ENCODE assay signal across 17 cellular contexts in the genomic region with DNA sequence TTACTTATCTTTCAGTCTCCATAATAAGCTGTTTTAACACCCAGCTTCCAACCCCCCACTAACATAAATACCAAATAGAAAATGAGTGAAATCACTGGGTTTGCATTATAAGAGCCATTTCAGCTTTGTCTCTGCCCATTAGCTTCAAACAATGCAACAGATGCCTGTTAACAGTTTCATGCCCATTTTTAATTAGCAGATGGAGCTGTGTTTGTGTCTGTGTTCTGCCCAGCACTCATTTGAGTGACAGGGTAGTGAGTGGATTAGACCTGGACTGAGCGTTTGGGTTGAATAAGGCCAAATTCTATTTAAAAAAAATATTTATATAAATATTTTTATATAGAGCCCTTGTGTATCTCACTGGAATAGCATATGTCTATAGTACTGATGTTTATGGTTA. TPM values are rescaled to one million over a fixed set of nuclear protein-coding genes. Genes with fewer than 3 reads are reported as not detected.
DNase-seq lines count a peak whose midpoint lies in the region; ATAC-seq and TF ChIP-seq lines count a peak whose summit lies in the region.
"Had no signal": no experiment of that assay in that cellular context is flagged by ENCODE, and none has a peak within 500 bp of the region (broad histone marks: within the 10 kb centered on the region; RNA-seq: fewer than 3 reads in every experiment).

No MANE protein-coding gene starts in this region.

- no peak overlapping the region for H2BK20ac ChIP-seq in IMR-90 (ENCODE audit: low read depth, low read length)

- no peak overlapping the region for H2BK15ac ChIP-seq in IMR-90 (ENCODE audit: low read depth, low read length)

- peak overlapping the region; percentile 28; the same call in 1 of the 2 replicates for H2AK5ac ChIP-seq in IMR-90 (ENCODE audit: low read depth, low read length)

- peaks cover 21% of the 10 kb centered on the region for H3K4me1 ChIP-seq in IMR-90 (ENCODE audit: control insufficient read depth, insufficient read depth, low read length)
- peaks cover 32% of the 10 kb centered on the region for H3K4me1 ChIP-seq in neural progenitor cell

- peaks cover 41 to 85% of the 10 kb centered on the region in 2 experiments for H3K79me1 ChIP-seq in IMR-90 (ENCODE audit: low read depth in 1 of 2, low read length in 2 of 2)

- H3K4me3 ChIP-seq in IMR-90 (ENCODE audit: insufficient read depth, low read depth, low read length) (no peak overlapping the region), neural progenitor cell (no peak overlapping the region)
- H3K4me3 ChIP-seq: A549, lung had no signal

- no peak overlapping the region for H3K9ac ChIP-seq in IMR-90 (ENCODE audit: low read depth, low read length)
- H3K9ac ChIP-seq in neural progenitor cell: no peak overlapping the region

- TF ChIP-seq CTCF in IMR-90 (conservative IDR thresholded peaks at IDR 0.05; ENCODE audit: low read depth, low read length): no peak
- TF ChIP-seq CTCF in VCaP (conservative IDR thresholded peaks at IDR 0.05): no peak
- no peak for TF ChIP-seq CTCF in neural progenitor cell (IDR thresholded peaks at IDR 0.05)

- H3K4me3 Mint-ChIP-seq in activated CD4-positive, alpha-beta T cell treated with anti-CD3 and anti-CD28 coated beads for 36 hours: no peak overlapping the region
- H3K4me3 Mint-ChIP-seq in neural progenitor cell: no peak overlapping the region
- H3K4me3 Mint-ChIP-seq: nephron had no signal

- no peak overlapping the region for H2AK9ac ChIP-seq in IMR-90 (replicated peaks; ENCODE audit: low read depth, low read length, poor library complexity)

- no peak overlapping the region for H3K4ac ChIP-seq in IMR-90 (ENCODE audit: low read depth, low read length)

- POLR2A ChIA-PET in activated CD4-positive, alpha-beta T cell treated with anti-CD3 and anti-CD28 coated beads for 36 hours (lab: Charles Lee): interaction anchor here (0.6 to 1.9 kb wide), 2 partner anchors 14 to 44 kb away, joined by 3 to 6 read pairs; no protein-coding TSS in a partner anchor
- POLR2A ChIA-PET in IMR-90 (lab: Charles Lee; ENCODE audit: unreplicated experiment): no interaction called here

- peak overlapping the region; percentile 72 for H3K27ac Mint-ChIP-seq in activated CD4-positive, alpha-beta T cell treated with anti-CD3 and anti-CD28 coated beads for 36 hours
- H3K27ac Mint-ChIP-seq in neural progenitor cell: no peak overlapping the region

- H3K36me3 ChIP-seq in IMR-90 (ENCODE audit: control insufficient read depth, insufficient read depth, low read length) (no peaks in the 10 kb centered on the region), neural progenitor cell (no peaks in the 10 kb centered on the region)

- H4K8ac ChIP-seq in IMR-90 (ENCODE audit: low read depth in 2 of 2, low read length in 2 of 2): no peak overlapping the region

- no peak for TF ChIP-seq RAD21 in IMR-90 (IDR thresholded peaks at IDR 0.05; ENCODE audit: low read length)

- no peak overlapping the region for H3K18ac ChIP-seq in IMR-90 (ENCODE audit: low read depth, low read length)

- no peak for ATAC-seq in activated CD4-positive, alpha-beta T cell treated with anti-CD3 and anti-CD28 coated beads for 36 hours
- ATAC-seq in IMR-90 (ENCODE audit: low read depth) (no peak), HG02623 (IDR thresholded peaks at IDR 0.05; ENCODE audit: unreplicated experiment) (no peak), HG03432 (IDR thresholded peaks at IDR 0.05; ENCODE audit: unreplicated experiment) (no peak)
- ATAC-seq: A549; activated naive CD4-positive, alpha-beta T cell treated with anti-CD3 and anti-CD28 coated beads, Interleukin-2, amount 50 U/mL, for 72 hours; Panc1; stimulated activated naive CD8-positive, alpha-beta T cell treated with anti-CD3 and anti-CD28 coated beads, Interleukin-15, Interleukin-2, amounts not matched to agents 100 U/mL and 50 U/mL, for 24 hours had no signal

- H2AFZ ChIP-seq in IMR-90 (replicated peaks; ENCODE audit: low read length, poor library complexity) (no peak overlapping the region), neural progenitor cell (replicated peaks) (no peak overlapping the region)

- in situ Hi-C loops in IMR-90 (cut with MboI; ENCODE audit: low sequenced_read_pairs): no loop called here

- BruUV-seq in IMR-90 (replicated peaks; lab: Mats Ljungman, UMichigan): no TSS peak

- dilution Hi-C loops in IMR-90 (cut with HindIII; ENCODE audit: low sequenced_read_pairs, unreplicated experiment): no loop called here

- H3K27ac ChIP-seq in IMR-90 (ENCODE audit: insufficient read depth, low read length) (no peak overlapping the region), VCaP (peak overlapping the region; percentile 89), neural progenitor cell (peak overlapping the region; percentile 44)
- H3K27ac ChIP-seq: A549 had no signal

- no peak overlapping the region for H4K5ac ChIP-seq in IMR-90 (ENCODE audit: low read depth, low read length)

- peaks cover 11% of the 10 kb centered on the region for H3K9me1 ChIP-seq in IMR-90 (ENCODE audit: insufficient read depth, low read length)

- CTCF ChIA-PET in activated CD4-positive, alpha-beta T cell treated with anti-CD3 and anti-CD28 coated beads for 36 hours (lab: Charles Lee): interaction anchor here (0.9 to 2.7 kb wide), 8 partner anchors 14 to 91 kb away, joined by 3 to 9 read pairs (median 3); no protein-coding TSS in a partner anchor
- CTCF ChIA-PET in IMR-90 (lab: Yijun Ruan, JAX): interaction anchor here (1.2 kb wide), 1 partner anchor 46 kb away, joined by 4 read pairs; no protein-coding TSS in a partner anchor

- TF ChIP-seq POLR2A in IMR-90 (IDR thresholded peaks at IDR 0.05; ENCODE audit: low read depth, low read length): no peak

- intact Hi-C loops in activated CD4-positive, alpha-beta T cell treated with anti-CD3 and anti-CD28 coated beads for 36 hours (cut with DNase I, micrococcal nuclease): no loop called here
- intact Hi-C loops in IMR-90 (cut with micrococcal nuclease): loop anchor here (5.0 kb wide), 1 partner anchor 55 kb away; no protein-coding TSS in a partner anchor

- peaks cover 95% of the 10 kb centered on the region for H3K4me1 Mint-ChIP-seq in activated CD4-positive, alpha-beta T cell treated with anti-CD3 and anti-CD28 coated beads for 36 hours
- H3K4me1 Mint-ChIP-seq in neural progenitor cell: peaks cover 21% of the 10 kb centered on the region

- H2BK5ac ChIP-seq in IMR-90 (ENCODE audit: low read depth, low read length, poor library complexity, severe bottlenecking): no peak overlapping the region

- H3F3A ChIP-seq in neural progenitor cell (ENCODE audit: low read depth): no peaks in the 10 kb centered on the region

- DNase-seq in activated CD4-positive, alpha-beta T cell treated with anti-CD3 and anti-CD28 coated beads for 36 hours: no peak
- no peak for DNase-seq in activated CD4-positive, alpha-beta T cell treated with anti-CD3 and anti-CD28 coated beads for 1 hour
- no peak for DNase-seq in IMR-90
- no peak for DNase-seq in neural progenitor cell (ENCODE audit: low spot score)
- no peak for DNase-seq in DMS53 (lab: John Stamatoyannopoulos, UW)
- DNase-seq: Karpas-422; NCI-H1436; NCI-H510A treated with DMSO at 0.1 percent for 48 hours; stimulated activated naive CD8-positive, alpha-beta T cell treated with anti-CD3 and anti-CD28 coated beads, Interleukin-15, Interleukin-2, amounts not matched to agents 100 U/mL and 50 U/mL, for 24 hours had no signal

- H3K27me3 ChIP-seq in IMR-90 (ENCODE audit: control insufficient read depth, insufficient read depth, low read length) (no peaks in the 10 kb centered on the region), neural progenitor cell (no peaks in the 10 kb centered on the region)

- H3K79me2 ChIP-seq in neural progenitor cell (ENCODE audit: low read depth): peaks cover 97% of the 10 kb centered on the region

- no CpG with 5 or more reads among the region's 1 CpG for WGBS in IMR-90 (ENCODE audit: extremely low coverage in 2 of 2, insufficient read length in 1 of 2), 2 experiments

- H3K9me3 Mint-ChIP-seq in activated CD4-positive, alpha-beta T cell treated with anti-CD3 and anti-CD28 coated beads for 36 hours (ENCODE audit: low read depth): no peaks in the 10 kb centered on the region
- H3K9me3 Mint-ChIP-seq in neural progenitor cell: peaks cover 4% of the 10 kb centered on the region
- H3K9me3 Mint-ChIP-seq: activated naive CD4-positive, alpha-beta T cell treated with anti-CD3 and anti-CD28 coated beads, Interleukin-2, amount 50 U/mL, for 72 hours; nephron had no signal

- H2BK120ac ChIP-seq in IMR-90 (ENCODE audit: low read depth, low read length): no peak overlapping the region

- H3K9me3 ChIP-seq in IMR-90 (ENCODE audit: control insufficient read depth, insufficient read depth, low read length) (no peaks in the 10 kb centered on the region), neural progenitor cell (ENCODE audit: low read depth) (no peaks in the 10 kb centered on the region)
- H3K9me3 ChIP-seq: A549 had no signal

- H3K27me3 Mint-ChIP-seq in activated CD4-positive, alpha-beta T cell treated with anti-CD3 and anti-CD28 coated beads for 36 hours: no peaks in the 10 kb centered on the region
- H3K27me3 Mint-ChIP-seq in neural progenitor cell (ENCODE audit: insufficient read depth, low read depth): peaks cover 2% of the 10 kb centered on the region

- no peak overlapping the region for H3K14ac ChIP-seq in IMR-90 (replicated peaks; ENCODE audit: low read depth, low read length)

- no peak overlapping the region for H4K91ac ChIP-seq in IMR-90 (ENCODE audit: insufficient read depth, low read depth, low read length)

- no peak overlapping the region for H3K23ac ChIP-seq in IMR-90 (ENCODE audit: low read depth, low read length)

- H3K4me2 ChIP-seq in IMR-90 (ENCODE audit: low read depth, low read length) (no peak overlapping the region), neural progenitor cell (peak overlapping the region; percentile 57)
- H3K4me2 ChIP-seq: A549 had no signal

- no peak overlapping the region for H3K56ac ChIP-seq in IMR-90 (ENCODE audit: extremely low read depth, insufficient read depth, low read length)

- H4K20me1 ChIP-seq in IMR-90 (ENCODE audit: insufficient read depth, low read length): peaks cover 13% of the 10 kb centered on the region; the same call in 1 of the 2 replicates
- H4K20me1 ChIP-seq in neural progenitor cell (ENCODE audit: low read depth): peaks cover 36% of the 10 kb centered on the region

- peaks cover 48% of the 10 kb centered on the region for H3K36me3 Mint-ChIP-seq in activated CD4-positive, alpha-beta T cell treated with anti-CD3 and anti-CD28 coated beads for 36 hours (ENCODE audit: low read depth)
- peaks cover 13% of the 10 kb centered on the region for H3K36me3 Mint-ChIP-seq in neural progenitor cell

RNA-seq across cellular contexts. Expression of a gene that starts 7.4 kb away (rescaled TPM):
- total RNA-seq in activated CD4-positive, alpha-beta T cell treated with anti-CD3 and anti-CD28 coated beads for 36 hours: 100 to 1,000 TPM; 147 to 260 TPM
- total RNA-seq in IMR-90 (2012; rRNA removed) (29.4 and 66.4 TPM in 2 replicates), neural progenitor cell (ENCODE audit: low replicate concordance) (61.3 and 107 TPM in 2 replicates)
- polyA plus RNA-seq in IMR-90 (2012; rRNA removed): 19.4 and 24.6 TPM in 2 replicates
- 1.6 and 2.2 TPM in 2 replicates for polyA plus RNA-seq in IMR-90 (2012; cell fraction: cytosol; rRNA removed)
- 0.63 and 7.6 TPM in 2 replicates for polyA plus RNA-seq in IMR-90 (2012; cell fraction: nucleus; rRNA removed; ENCODE audit: low replicate concordance)

RNA-seq across cellular contexts. Expression of a gene that starts 39.6 kb away (rescaled TPM):
- total RNA-seq in activated CD4-positive, alpha-beta T cell treated with anti-CD3 and anti-CD28 coated beads for 36 hours: 100 to 1,000 TPM; 117 to 143 TPM
- 53.1 and 64.7 TPM in 2 replicates for total RNA-seq in IMR-90 (2012; rRNA removed)
- polyA plus RNA-seq in IMR-90 (2012; rRNA removed): 302 and 361 TPM in 2 replicates
- polyA plus RNA-seq in IMR-90 (2012; cell fraction: cytosol; rRNA removed): 13.0 and 33.3 TPM in 2 replicates
- 11.4 and 110 TPM in 2 replicates for polyA plus RNA-seq in IMR-90 (2012; cell fraction: nucleus; rRNA removed; ENCODE audit: low replicate concordance)
- total RNA-seq in neural progenitor cell (ENCODE audit: low replicate concordance): 57.8 and 111 TPM in 2 replicates
